8 cellular contexts compared by ENCODE assay signal in genomic region chr9:37575511-37575914, GRCh38. TPM values are rescaled to one million over a fixed set of nuclear protein-coding genes. Genes with fewer than 3 reads are reported as not detected.
DNase-seq lines count a peak whose midpoint lies in the region; ATAC-seq and TF ChIP-seq lines count a peak whose summit lies in the region.

No MANE protein-coding gene starts in this region.

- H3K9me3 ChIP-seq in SU-DHL-6 (ENCODE audit: insufficient read depth, low read length) = no peaks in the 10 kb centered on the region
- no peaks in the 10 kb centered on the region for H3K9me3 ChIP-seq in cardiac muscle cell (ENCODE audit: low read depth)

- H3K36me3 ChIP-seq in SU-DHL-6 (ENCODE audit: low read length) = 0 out of 2 replicates have a peak, but pooled peaks cover 1% of the 10 kb centered on the region
- H3K36me3 ChIP-seq in cardiac muscle cell = no peaks in the 10 kb centered on the region
- no peaks in the 10 kb centered on the region for H3K36me3 ChIP-seq in rectal smooth muscle tissue (ENCODE audit: control insufficient read depth, insufficient read depth, low read length)

- peaks cover 20% of the 10 kb centered on the region; the same call in 1 of the 2 replicates for H3F3A ChIP-seq in SU-DHL-6 (ENCODE audit: insufficient read depth)

- H4K20me1 ChIP-seq in SU-DHL-6 (ENCODE audit: low read depth, low read length) = 0 out of 2 replicates have a peak, but pooled peaks cover 5% of the 10 kb centered on the region

- peak overlapping the region; percentile 61 for H3K9ac ChIP-seq in SU-DHL-6 (ENCODE audit: low read length)
- peak overlapping the region; percentile 77 for H3K9ac ChIP-seq in rectal smooth muscle tissue (ENCODE audit: low read length)

- peaks cover 24% of the 10 kb centered on the region for H3K79me2 ChIP-seq in SU-DHL-6 (ENCODE audit: insufficient read depth, low read length)

- H3K4me3 ChIP-seq in SU-DHL-6 (ENCODE audit: insufficient read depth, low read length, poor library complexity, severe bottlenecking) = peak overlapping the region; percentile 54
- peak overlapping the region; percentile 60 for H3K4me3 ChIP-seq in cardiac muscle cell
- peak overlapping the region; percentile 87 for H3K4me3 ChIP-seq in rectal smooth muscle tissue (ENCODE audit: low read length)

- peak overlapping the region; percentile 10 for H2AFZ ChIP-seq in SU-DHL-6 (ENCODE audit: low read depth, low read length, severe bottlenecking)

- no peaks in the 10 kb centered on the region for H3K9me2 ChIP-seq in SU-DHL-6 (replicated peaks; ENCODE audit: insufficient read depth, low read length)

- DNase-seq in NCI-H2107 treated with DMSO at 0.1 percent for 48 hours (lab: John Stamatoyannopoulos, UW; ENCODE audit: unreplicated experiment) (peak; percentile 20), NCI-H2107 (lab: John Stamatoyannopoulos, UW) (no peak), cardiac muscle cell (ENCODE audit: low read depth in 1 of 2, low spot score in 1 of 2) (peak; percentile 5 to 50), NOMO-1 treated with dmso at 0.1 percent for 144 hours (lab: John Stamatoyannopoulos, UW; ENCODE audit: unreplicated experiment) (no peak), dedifferentiated amniotic fluid mesenchymal stem cell (ENCODE audit: extremely low spot score) (no peak)

- TF ChIP-seq CTCF in SU-DHL-6 (IDR thresholded peaks at IDR 0.05; ENCODE audit: insufficient read depth, low read length, poor library complexity, severe bottlenecking) (no peak), cardiac muscle cell (IDR thresholded peaks at IDR 0.05; ENCODE audit: low read depth, low read length) (no peak)

- H3K27ac ChIP-seq in SU-DHL-6 (ENCODE audit: low read depth, low read length) (peak overlapping the region; percentile 66), cardiac muscle cell (peak overlapping the region; percentile 84), rectal smooth muscle tissue (ENCODE audit: low read depth, low read length) (peak overlapping the region; percentile 89)

- peak overlapping the region; percentile 67 for H3K4me2 ChIP-seq in SU-DHL-6 (ENCODE audit: low read depth, low read length, poor library complexity, severe bottlenecking)

- H3K4me1 ChIP-seq in cardiac muscle cell (ENCODE audit: low read depth) (peaks cover 6% of the 10 kb centered on the region), rectal smooth muscle tissue (ENCODE audit: control insufficient read depth, insufficient read depth, low read length) (peaks cover 17% of the 10 kb centered on the region)

- ATAC-seq in HG02938 (IDR thresholded peaks at IDR 0.05; ENCODE audit: unreplicated experiment) = peak; percentile 51

- H3K27me3 ChIP-seq in SU-DHL-6 (ENCODE audit: low read length) (no peaks in the 10 kb centered on the region), cardiac muscle cell (no peaks in the 10 kb centered on the region), rectal smooth muscle tissue (ENCODE audit: control insufficient read depth, insufficient read depth, low read length) (no peaks in the 10 kb centered on the region)

RNA-seq across cellular contexts. Expression of gene FBXO10, which starts 0.7 kb away (rescaled TPM):
- 19.8 and 25.6 TPM in 2 replicates for total RNA-seq in cardiac muscle cell
- 10.6 and 13.4 TPM in 2 replicates for polyA plus RNA-seq in cardiac muscle cell

RNA-seq across cellular contexts. Expression of gene TOMM5, which starts 16.9 kb away (rescaled TPM):
- 63.3 and 137 TPM in 2 replicates for total RNA-seq in cardiac muscle cell
- 208 and 264 TPM in 2 replicates for polyA plus RNA-seq in cardiac muscle cell

Comparison
In these comparisons a context has a peak if more than half of its experiments do, and no peak if none do; other contexts are left out.
1. DNase-seq: peak in NCI-H2107 treated with DMSO at 0.1 percent for 48 hours (single experiment) and cardiac muscle cell (2 of 2); none in NCI-H2107 (single experiment), NOMO-1 treated with dmso at 0.1 percent for 144 hours (single experiment) and dedifferentiated amniotic fluid mesenchymal stem cell (single experiment).
2. Peak in every context shown above with its lines, with median percentiles within 50 percentile points of each other: H3K27ac ChIP-seq and H3K4me3 ChIP-seq.